1 cellular context compared by ENCODE assay signal in the genomic region with DNA sequence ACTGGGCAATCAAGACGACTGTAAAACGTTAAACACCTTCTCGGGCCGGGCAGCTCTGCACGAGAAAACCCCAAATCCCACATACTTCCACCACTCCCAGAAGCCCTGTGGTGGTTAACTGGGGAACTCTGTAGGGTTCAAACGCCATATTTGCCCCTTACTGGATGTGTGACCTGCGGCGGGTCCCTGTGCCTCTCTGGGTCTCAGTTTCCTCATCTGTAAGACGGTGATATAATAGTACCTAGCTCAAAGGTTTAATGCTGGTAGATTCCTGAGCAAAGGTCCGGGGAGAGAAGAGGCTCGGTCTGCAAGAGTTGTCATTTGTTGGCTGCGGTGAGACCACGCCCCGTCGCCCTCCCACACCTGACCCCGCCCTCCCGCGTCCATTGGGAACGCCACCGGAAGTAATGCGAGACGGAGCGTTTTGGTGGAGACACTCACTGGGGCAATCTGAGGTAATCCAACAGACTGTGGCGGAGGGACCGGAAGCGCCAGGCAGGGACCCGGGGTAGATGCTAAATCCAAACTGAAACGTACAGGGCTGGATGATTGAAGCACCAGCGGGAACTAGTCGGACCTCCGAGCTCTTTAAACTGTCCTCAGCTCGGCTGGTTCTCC.
TF ChIP-seq lines count a peak whose summit lies in the region.

No MANE protein-coding gene starts in this region.

TF ChIP-seq in HepG2, 621 proteins besides CTCF, POLR2A, EP300 and RAD21 (continued from another document and continues in another):
- TF ChIP-seq, protein P1, sequence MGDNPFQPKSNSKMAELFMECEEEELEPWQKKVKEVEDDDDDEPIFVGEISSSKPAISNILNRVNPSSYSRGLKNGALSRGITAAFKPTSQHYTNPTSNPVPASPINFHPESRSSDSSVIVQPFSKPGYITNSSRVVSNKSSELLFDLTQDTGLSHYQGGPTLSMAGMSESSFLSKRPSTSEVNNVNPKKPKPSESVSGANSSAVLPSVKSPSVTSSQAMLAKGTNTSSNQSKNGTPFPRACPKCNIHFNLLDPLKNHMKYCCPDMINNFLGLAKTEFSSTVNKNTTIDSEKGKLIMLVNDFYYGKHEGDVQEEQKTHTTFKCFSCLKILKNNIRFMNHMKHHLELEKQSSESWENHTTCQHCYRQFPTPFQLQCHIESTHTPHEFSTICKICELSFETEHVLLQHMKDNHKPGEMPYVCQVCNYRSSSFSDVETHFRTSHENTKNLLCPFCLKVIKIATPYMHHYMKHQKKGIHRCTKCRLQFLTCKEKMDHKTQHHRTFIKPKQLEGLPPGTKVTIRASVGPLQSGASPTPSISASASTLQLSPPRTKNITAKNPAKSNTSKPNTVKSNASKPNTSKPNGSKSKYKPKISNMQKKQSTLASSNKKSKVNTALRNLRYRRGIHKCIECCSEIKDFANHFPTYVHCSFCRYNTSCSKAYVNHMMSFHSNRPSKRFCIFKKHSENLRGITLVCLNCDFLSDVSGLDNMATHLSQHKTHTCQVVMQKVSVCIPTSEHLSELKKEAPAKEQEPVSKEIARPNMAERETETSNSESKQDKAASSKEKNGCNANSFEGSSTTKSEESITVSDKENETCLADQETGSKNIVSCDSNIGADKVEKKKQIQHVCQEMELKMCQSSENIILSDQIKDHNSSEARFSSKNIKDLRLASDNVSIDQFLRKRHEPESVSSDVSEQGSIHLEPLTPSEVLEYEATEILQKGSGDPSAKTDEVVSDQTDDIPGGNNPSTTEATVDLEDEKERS (CRISPR knock-in tag; IDR thresholded peaks at IDR 0.05): 0 out of 2 replicates have a peak, but pooled peaks have one; percentile 18
- no peak; the same call in 1 of the 2 replicates for TF ChIP-seq FOXO1 (CRISPR knock-in tag; IDR thresholded peaks at IDR 0.05)
- TF ChIP-seq ZNF878 (CRISPR knock-in tag; IDR thresholded peaks at IDR 0.05): peak; percentile 33; the same call in 1 of the 2 replicates
- TF ChIP-seq MED1 (CRISPR knock-in tag; IDR thresholded peaks at IDR 0.05): peak; percentile 63
- TF ChIP-seq ZNF614 (CRISPR knock-in tag; IDR thresholded peaks at IDR 0.05; ENCODE audit: borderline replicate concordance): no peak
- TF ChIP-seq, protein P2, sequence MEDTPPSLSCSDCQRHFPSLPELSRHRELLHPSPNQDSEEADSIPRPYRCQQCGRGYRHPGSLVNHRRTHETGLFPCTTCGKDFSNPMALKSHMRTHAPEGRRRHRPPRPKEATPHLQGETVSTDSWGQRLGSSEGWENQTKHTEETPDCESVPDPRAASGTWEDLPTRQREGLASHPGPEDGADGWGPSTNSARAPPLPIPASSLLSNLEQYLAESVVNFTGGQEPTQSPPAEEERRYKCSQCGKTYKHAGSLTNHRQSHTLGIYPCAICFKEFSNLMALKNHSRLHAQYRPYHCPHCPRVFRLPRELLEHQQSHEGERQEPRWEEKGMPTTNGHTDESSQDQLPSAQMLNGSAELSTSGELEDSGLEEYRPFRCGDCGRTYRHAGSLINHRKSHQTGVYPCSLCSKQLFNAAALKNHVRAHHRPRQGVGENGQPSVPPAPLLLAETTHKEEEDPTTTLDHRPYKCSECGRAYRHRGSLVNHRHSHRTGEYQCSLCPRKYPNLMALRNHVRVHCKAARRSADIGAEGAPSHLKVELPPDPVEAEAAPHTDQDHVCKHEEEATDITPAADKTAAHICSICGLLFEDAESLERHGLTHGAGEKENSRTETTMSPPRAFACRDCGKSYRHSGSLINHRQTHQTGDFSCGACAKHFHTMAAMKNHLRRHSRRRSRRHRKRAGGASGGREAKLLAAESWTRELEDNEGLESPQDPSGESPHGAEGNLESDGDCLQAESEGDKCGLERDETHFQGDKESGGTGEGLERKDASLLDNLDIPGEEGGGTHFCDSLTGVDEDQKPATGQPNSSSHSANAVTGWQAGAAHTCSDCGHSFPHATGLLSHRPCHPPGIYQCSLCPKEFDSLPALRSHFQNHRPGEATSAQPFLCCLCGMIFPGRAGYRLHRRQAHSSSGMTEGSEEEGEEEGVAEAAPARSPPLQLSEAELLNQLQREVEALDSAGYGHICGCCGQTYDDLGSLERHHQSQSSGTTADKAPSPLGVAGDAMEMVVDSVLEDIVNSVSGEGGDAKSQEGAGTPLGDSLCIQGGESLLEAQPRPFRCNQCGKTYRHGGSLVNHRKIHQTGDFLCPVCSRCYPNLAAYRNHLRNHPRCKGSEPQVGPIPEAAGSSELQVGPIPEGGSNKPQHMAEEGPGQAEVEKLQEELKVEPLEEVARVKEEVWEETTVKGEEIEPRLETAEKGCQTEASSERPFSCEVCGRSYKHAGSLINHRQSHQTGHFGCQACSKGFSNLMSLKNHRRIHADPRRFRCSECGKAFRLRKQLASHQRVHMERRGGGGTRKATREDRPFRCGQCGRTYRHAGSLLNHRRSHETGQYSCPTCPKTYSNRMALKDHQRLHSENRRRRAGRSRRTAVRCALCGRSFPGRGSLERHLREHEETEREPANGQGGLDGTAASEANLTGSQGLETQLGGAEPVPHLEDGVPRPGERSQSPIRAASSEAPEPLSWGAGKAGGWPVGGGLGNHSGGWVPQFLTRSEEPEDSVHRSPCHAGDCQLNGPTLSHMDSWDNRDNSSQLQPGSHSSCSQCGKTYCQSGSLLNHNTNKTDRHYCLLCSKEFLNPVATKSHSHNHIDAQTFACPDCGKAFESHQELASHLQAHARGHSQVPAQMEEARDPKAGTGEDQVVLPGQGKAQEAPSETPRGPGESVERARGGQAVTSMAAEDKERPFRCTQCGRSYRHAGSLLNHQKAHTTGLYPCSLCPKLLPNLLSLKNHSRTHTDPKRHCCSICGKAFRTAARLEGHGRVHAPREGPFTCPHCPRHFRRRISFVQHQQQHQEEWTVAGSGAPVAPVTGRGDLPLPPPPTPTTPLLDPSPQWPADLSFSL (CRISPR knock-in tag; IDR thresholded peaks at IDR 0.05): no peak
- TF ChIP-seq, protein P3, sequence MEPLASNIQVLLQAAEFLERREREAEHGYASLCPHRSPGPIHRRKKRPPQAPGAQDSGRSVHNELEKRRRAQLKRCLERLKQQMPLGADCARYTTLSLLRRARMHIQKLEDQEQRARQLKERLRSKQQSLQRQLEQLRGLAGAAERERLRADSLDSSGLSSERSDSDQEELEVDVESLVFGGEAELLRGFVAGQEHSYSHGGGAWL (CRISPR knock-in tag; IDR thresholded peaks at IDR 0.05): no peak
- no peak; the same call in 1 of the 2 replicates for TF ChIP-seq ZMAT3 (CRISPR knock-in tag; conservative IDR thresholded peaks at IDR 0.05)
- TF ChIP-seq NBN (conservative IDR thresholded peaks at IDR 0.05): no peak
- TF ChIP-seq ZFP90 (CRISPR knock-in tag; IDR thresholded peaks at IDR 0.05; ENCODE audit: borderline replicate concordance): 0 out of 2 replicates have a peak, but pooled peaks have one; percentile 21
- TF ChIP-seq PHF20 (CRISPR knock-in tag; IDR thresholded peaks at IDR 0.05): peak; percentile 87
- TF ChIP-seq, protein P4, sequence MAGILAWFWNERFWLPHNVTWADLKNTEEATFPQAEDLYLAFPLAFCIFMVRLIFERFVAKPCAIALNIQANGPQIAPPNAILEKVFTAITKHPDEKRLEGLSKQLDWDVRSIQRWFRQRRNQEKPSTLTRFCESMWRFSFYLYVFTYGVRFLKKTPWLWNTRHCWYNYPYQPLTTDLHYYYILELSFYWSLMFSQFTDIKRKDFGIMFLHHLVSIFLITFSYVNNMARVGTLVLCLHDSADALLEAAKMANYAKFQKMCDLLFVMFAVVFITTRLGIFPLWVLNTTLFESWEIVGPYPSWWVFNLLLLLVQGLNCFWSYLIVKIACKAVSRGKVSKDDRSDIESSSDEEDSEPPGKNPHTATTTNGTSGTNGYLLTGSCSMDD (CRISPR knock-in tag; IDR thresholded peaks at IDR 0.05): no peak
- no peak for TF ChIP-seq ZNF678 (CRISPR knock-in tag; IDR thresholded peaks at IDR 0.05)
- TF ChIP-seq NFE2L1 (CRISPR knock-in tag; IDR thresholded peaks at IDR 0.05; ENCODE audit: borderline replicate concordance): no peak
- no peak; the same call in 1 of the 2 replicates for TF ChIP-seq ZNF564 (CRISPR knock-in tag; IDR thresholded peaks at IDR 0.05)
- TF ChIP-seq TCF7L2 (IDR thresholded peaks at IDR 0.05; ENCODE audit: low read depth, low read length): no peak
- TF ChIP-seq, protein P5, sequence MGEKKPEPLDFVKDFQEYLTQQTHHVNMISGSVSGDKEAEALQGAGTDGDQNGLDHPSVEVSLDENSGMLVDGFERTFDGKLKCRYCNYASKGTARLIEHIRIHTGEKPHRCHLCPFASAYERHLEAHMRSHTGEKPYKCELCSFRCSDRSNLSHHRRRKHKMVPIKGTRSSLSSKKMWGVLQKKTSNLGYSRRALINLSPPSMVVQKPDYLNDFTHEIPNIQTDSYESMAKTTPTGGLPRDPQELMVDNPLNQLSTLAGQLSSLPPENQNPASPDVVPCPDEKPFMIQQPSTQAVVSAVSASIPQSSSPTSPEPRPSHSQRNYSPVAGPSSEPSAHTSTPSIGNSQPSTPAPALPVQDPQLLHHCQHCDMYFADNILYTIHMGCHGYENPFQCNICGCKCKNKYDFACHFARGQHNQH (CRISPR knock-in tag; IDR thresholded peaks at IDR 0.05): no peak; the same call in 1 of the 2 replicates
- no peak for TF ChIP-seq AGO1 (IDR thresholded peaks at IDR 0.05; ENCODE audit: low read depth, low read length, poor library complexity, severe bottlenecking)
- TF ChIP-seq ARNT2 (CRISPR knock-in tag; IDR thresholded peaks at IDR 0.05; ENCODE audit: low read depth): 0 out of 2 replicates have a peak, but pooled peaks have one; percentile 6
- TF ChIP-seq, protein P6, sequence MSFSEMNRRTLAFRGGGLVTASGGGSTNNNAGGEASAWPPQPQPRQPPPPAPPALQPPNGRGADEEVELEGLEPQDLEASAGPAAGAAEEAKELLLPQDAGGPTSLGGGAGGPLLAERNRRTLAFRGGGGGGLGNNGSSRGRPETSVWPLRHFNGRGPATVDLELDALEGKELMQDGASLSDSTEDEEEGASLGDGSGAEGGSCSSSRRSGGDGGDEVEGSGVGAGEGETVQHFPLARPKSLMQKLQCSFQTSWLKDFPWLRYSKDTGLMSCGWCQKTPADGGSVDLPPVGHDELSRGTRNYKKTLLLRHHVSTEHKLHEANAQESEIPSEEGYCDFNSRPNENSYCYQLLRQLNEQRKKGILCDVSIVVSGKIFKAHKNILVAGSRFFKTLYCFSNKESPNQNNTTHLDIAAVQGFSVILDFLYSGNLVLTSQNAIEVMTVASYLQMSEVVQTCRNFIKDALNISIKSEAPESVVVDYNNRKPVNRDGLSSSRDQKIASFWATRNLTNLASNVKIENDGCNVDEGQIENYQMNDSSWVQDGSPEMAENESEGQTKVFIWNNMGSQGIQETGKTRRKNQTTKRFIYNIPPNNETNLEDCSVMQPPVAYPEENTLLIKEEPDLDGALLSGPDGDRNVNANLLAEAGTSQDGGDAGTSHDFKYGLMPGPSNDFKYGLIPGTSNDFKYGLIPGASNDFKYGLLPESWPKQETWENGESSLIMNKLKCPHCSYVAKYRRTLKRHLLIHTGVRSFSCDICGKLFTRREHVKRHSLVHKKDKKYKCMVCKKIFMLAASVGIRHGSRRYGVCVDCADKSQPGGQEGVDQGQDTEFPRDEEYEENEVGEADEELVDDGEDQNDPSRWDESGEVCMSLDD (CRISPR knock-in tag; IDR thresholded peaks at IDR 0.05; ENCODE audit: borderline replicate concordance): no peak
- 0 out of 2 replicates have a peak, but pooled peaks have one; percentile 25 for TF ChIP-seq ETV6 (CRISPR knock-in tag; conservative IDR thresholded peaks at IDR 0.05)
- 0 out of 2 replicates have a peak, but pooled peaks have one; percentile 44 for TF ChIP-seq ZFP1 (CRISPR knock-in tag; IDR thresholded peaks at IDR 0.05)
- no peak for TF ChIP-seq RBM39 (IDR thresholded peaks at IDR 0.05; ENCODE audit: low read depth, low read length, poor library complexity, severe bottlenecking)
- no peak for TF ChIP-seq MLLT10 (CRISPR knock-in tag; IDR thresholded peaks at IDR 0.05)
- TF ChIP-seq, protein P7, sequence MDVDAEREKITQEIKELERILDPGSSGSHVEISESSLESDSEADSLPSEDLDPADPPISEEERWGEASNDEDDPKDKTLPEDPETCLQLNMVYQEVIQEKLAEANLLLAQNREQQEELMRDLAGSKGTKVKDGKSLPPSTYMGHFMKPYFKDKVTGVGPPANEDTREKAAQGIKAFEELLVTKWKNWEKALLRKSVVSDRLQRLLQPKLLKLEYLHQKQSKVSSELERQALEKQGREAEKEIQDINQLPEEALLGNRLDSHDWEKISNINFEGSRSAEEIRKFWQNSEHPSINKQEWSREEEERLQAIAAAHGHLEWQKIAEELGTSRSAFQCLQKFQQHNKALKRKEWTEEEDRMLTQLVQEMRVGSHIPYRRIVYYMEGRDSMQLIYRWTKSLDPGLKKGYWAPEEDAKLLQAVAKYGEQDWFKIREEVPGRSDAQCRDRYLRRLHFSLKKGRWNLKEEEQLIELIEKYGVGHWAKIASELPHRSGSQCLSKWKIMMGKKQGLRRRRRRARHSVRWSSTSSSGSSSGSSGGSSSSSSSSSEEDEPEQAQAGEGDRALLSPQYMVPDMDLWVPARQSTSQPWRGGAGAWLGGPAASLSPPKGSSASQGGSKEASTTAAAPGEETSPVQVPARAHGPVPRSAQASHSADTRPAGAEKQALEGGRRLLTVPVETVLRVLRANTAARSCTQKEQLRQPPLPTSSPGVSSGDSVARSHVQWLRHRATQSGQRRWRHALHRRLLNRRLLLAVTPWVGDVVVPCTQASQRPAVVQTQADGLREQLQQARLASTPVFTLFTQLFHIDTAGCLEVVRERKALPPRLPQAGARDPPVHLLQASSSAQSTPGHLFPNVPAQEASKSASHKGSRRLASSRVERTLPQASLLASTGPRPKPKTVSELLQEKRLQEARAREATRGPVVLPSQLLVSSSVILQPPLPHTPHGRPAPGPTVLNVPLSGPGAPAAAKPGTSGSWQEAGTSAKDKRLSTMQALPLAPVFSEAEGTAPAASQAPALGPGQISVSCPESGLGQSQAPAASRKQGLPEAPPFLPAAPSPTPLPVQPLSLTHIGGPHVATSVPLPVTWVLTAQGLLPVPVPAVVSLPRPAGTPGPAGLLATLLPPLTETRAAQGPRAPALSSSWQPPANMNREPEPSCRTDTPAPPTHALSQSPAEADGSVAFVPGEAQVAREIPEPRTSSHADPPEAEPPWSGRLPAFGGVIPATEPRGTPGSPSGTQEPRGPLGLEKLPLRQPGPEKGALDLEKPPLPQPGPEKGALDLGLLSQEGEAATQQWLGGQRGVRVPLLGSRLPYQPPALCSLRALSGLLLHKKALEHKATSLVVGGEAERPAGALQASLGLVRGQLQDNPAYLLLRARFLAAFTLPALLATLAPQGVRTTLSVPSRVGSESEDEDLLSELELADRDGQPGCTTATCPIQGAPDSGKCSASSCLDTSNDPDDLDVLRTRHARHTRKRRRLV (CRISPR knock-in tag; IDR thresholded peaks at IDR 0.05): no peak
- no peak for TF ChIP-seq ZIK1 (CRISPR knock-in tag; IDR thresholded peaks at IDR 0.05; ENCODE audit: borderline replicate concordance, low read depth)
- TF ChIP-seq, protein P8, sequence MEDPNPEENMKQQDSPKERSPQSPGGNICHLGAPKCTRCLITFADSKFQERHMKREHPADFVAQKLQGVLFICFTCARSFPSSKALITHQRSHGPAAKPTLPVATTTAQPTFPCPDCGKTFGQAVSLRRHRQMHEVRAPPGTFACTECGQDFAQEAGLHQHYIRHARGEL (CRISPR knock-in tag; IDR thresholded peaks at IDR 0.05): no peak
- no peak for TF ChIP-seq ZNF296 (CRISPR knock-in tag; conservative IDR thresholded peaks at IDR 0.05)
- TF ChIP-seq KAT8 (CRISPR knock-in tag; IDR thresholded peaks at IDR 0.05): peak; percentile 94
- no peak for TF ChIP-seq ZNF776 (CRISPR knock-in tag; IDR thresholded peaks at IDR 0.05)
- no peak for TF ChIP-seq ZNF775 (CRISPR knock-in tag; IDR thresholded peaks at IDR 0.05; ENCODE audit: borderline replicate concordance)
- no peak for TF ChIP-seq ZC3H13 (CRISPR knock-in tag; IDR thresholded peaks at IDR 0.05)
- no peak for TF ChIP-seq JARID2 (CRISPR knock-in tag; IDR thresholded peaks at IDR 0.05; ENCODE audit: insufficient replicate concordance)
